ENCODE assay signal across 14 cellular contexts in genomic region chr20:61875221-61875885, GRCh38.
DNase-seq lines count a peak whose midpoint lies in the region; FAIRE-seq and TF ChIP-seq lines count a peak whose summit lies in the region.
"Had no signal": no experiment of that assay in that cellular context is flagged by ENCODE, and none has a peak within 500 bp of the region (broad histone marks: within the 10 kb centered on the region; RNA-seq: fewer than 3 reads in every experiment).

No MANE protein-coding gene starts in this region.

- H3K9me3 ChIP-seq in H1 (ENCODE audit: insufficient read depth in 2 of 2, low read depth in 1 of 2, low read length in 1 of 2) (peaks cover 9 to 12% of the 10 kb centered on the region in 2 experiments; a peak in 3 of 4 replicates), esophagus squamous epithelium (no peaks in the 10 kb centered on the region), PC-9 (ENCODE audit: insufficient read depth, low read depth) (peaks cover 3% of the 10 kb centered on the region; the same call in 1 of the 2 replicates)
- H3K9me3 ChIP-seq: mucosa of descending colon had no signal

- peak; percentile 77 for DNase-seq in Ammon's horn (ENCODE audit: low spot score)
- DNase-seq in HK-2 (ENCODE audit: unreplicated experiment): peak; percentile 21
- no peak for DNase-seq in H1 (ENCODE audit: low read depth in 1 of 2, low spot score in 2 of 2)
- DNase-seq in midbrain (lab: John Stamatoyannopoulos, UW): peak; percentile 50
- DNase-seq in esophagus squamous epithelium (lab: John Stamatoyannopoulos, UW): no peak
- DNase-seq in PC-9: no peak
- DNase-seq in GM20000 (ENCODE audit: low spot score): no peak
- DNase-seq: activated naive CD8-positive, alpha-beta T cell treated with anti-CD3 and anti-CD28 coated beads for 36 hours; activated T-cell treated with anti-CD3 and anti-CD28 coated beads, Interleukin-2, amount 50 U/mL, for 72 hours; brain microvascular endothelial cell; kidney glomerular epithelial cell; stimulated activated CD4-positive, alpha-beta T cell treated with anti-CD3 and anti-CD28 coated beads, Interleukin-4, amount 100 ng/mL, for 24 hours had no signal

- H2BK12ac ChIP-seq in H1 (ENCODE audit: low read depth, low read length): no peak overlapping the region

- no peak overlapping the region for H3K23ac ChIP-seq in H1 (ENCODE audit: insufficient read length)

- no peak for FAIRE-seq in H1 (lab: Jason Lieb, UNC)

- no peak overlapping the region for H3K56ac ChIP-seq in H1 (replicated peaks; ENCODE audit: insufficient read length, low read depth, low read length)

- WGBS in H1 (ENCODE audit: extremely low coverage in 1 of 2, insufficient coverage in 1 of 2, insufficient read length in 1 of 2, insufficient replicate concordance in 2 of 2, low coverage in 1 of 2, low lambda C conversion rate in 2 of 2, missing lambda C conversion rate in 1 of 2), 2 experiments: 85% methylated on average over 25 of the region's 25 CpGs; no CpG with 5 or more reads in 1 of the 2 experiments
- 47 to 54% methylated on average over 18 to 22 of the region's 25 CpGs for WGBS in esophagus squamous epithelium, 2 donors

- TF ChIP-seq RAD21 in H1 (IDR thresholded peaks at IDR 0.05 in 1 of 2, conservative IDR thresholded peaks at IDR 0.05 in 1 of 2; ENCODE audit: low read depth in 2 of 2, low read length in 2 of 2): peak; percentile 59 to 67

- TF ChIP-seq POLR2A in H1 (IDR thresholded peaks at IDR 0.05; ENCODE audit: control extremely low read depth in 1 of 2, low read depth in 2 of 2, low read length in 2 of 2) (no peak), esophagus squamous epithelium (IDR thresholded peaks at IDR 0.05) (no peak)

- H4K5ac ChIP-seq in H1 (ENCODE audit: insufficient read length, low read depth, low read length): no peak overlapping the region

- no peak overlapping the region for H2AK5ac ChIP-seq in H1 (ENCODE audit: low read depth, low read length)

- CTCF ChIA-PET in H1 (lab: Charles Lee; ENCODE audit: partially characterized antibody) (interaction anchor here (0.6 to 5.0 kb wide), 32 partner anchors 10 to 792 kb away, joined by 3 to 45 read pairs (median 4); no protein-coding TSS in a partner anchor), PC-9 (lab: Charles Lee) (no interaction called here)

- no peaks in the 10 kb centered on the region for H3K79me1 ChIP-seq in H1 (ENCODE audit: low read depth, low read length)

- intact Hi-C loops in esophagus squamous epithelium (cut with DNase I) (no loop called here), PC-9 (cut with micrococcal nuclease; ENCODE audit: unreplicated experiment) (no loop called here)

- H3K4me3 ChIP-seq in H1 (ENCODE audit: extremely low read depth in 1 of 4, insufficient read depth in 2 of 4, low read depth in 3 of 4, low read length in 4 of 4) (no peak overlapping the region), esophagus squamous epithelium (no peak overlapping the region), PC-9 (no peak overlapping the region)
- H3K4me3 ChIP-seq: heart left ventricle, mucosa of descending colon had no signal

- POLR2A ChIA-PET in H1 (lab: Charles Lee; ENCODE audit: partially characterized antibody): interaction anchor here (1.0 kb wide), 1 partner anchor 135 kb away, joined by 3 read pairs; no protein-coding TSS in a partner anchor
- POLR2A ChIA-PET in PC-9 (lab: Charles Lee; ENCODE audit: unreplicated experiment): no interaction called here

- TF ChIP-seq EP300 in H1 (IDR thresholded peaks at IDR 0.05; ENCODE audit: borderline replicate concordance in 1 of 2, low read depth in 2 of 2, low read length in 2 of 2): no peak

- no peak overlapping the region for H2BK15ac ChIP-seq in H1 (ENCODE audit: low read length)

- no peak overlapping the region for H3K4me2 ChIP-seq in H1 (ENCODE audit: insufficient read depth in 1 of 2, low read depth in 2 of 2, low read length in 2 of 2)
- no peak overlapping the region for H3K4me2 ChIP-seq in PC-9

- peak; percentile 43 to 60 (median 45) for TF ChIP-seq CTCF in H1 (IDR thresholded peaks at IDR 0.05; ENCODE audit: control extremely low read depth in 1 of 3, insufficient read depth in 1 of 3, low read depth in 1 of 3, low read length in 3 of 3)
- no peak for TF ChIP-seq CTCF in esophagus squamous epithelium (IDR thresholded peaks at IDR 0.05)
- no peak for TF ChIP-seq CTCF in PC-9 (conservative IDR thresholded peaks at IDR 0.05)
- no peak for TF ChIP-seq CTCF in GM20000 (IDR thresholded peaks at IDR 0.05; ENCODE audit: extremely low read depth, missing control alignments)

- H3K9me2 ChIP-seq in PC-9 (ENCODE audit: insufficient read depth): no peaks in the 10 kb centered on the region

- no peak overlapping the region for H2BK5ac ChIP-seq in H1 (ENCODE audit: low read depth, low read length)

- no peaks in the 10 kb centered on the region for H3F3A ChIP-seq in PC-9 (ENCODE audit: insufficient read depth, low read depth)

- H2AFZ ChIP-seq in H1 (ENCODE audit: low read length) (no peak overlapping the region), PC-9 (no peak overlapping the region)

- H3K27ac ChIP-seq in H1 (ENCODE audit: low read depth, low read length) (no peak overlapping the region), esophagus squamous epithelium (no peak overlapping the region), PC-9 (no peak overlapping the region)
- H3K27ac ChIP-seq: brain microvascular endothelial cell, heart left ventricle had no signal

- H3K36me3 ChIP-seq in H1 (ENCODE audit: control insufficient read depth in 2 of 4, insufficient read depth in 4 of 4, low read length in 3 of 4): no peaks in the 10 kb centered on the region
- H3K36me3 ChIP-seq in esophagus squamous epithelium: no peaks in the 10 kb centered on the region
- H3K36me3 ChIP-seq in PC-9 (ENCODE audit: low read depth): no peaks in the 10 kb centered on the region
- H3K36me3 ChIP-seq: brain microvascular endothelial cell, heart left ventricle had no signal

- 0 out of 2 replicates have a peak overlapping the region, but pooled peaks have one; percentile 18 for H4K8ac ChIP-seq in H1 (ENCODE audit: extremely low read depth, insufficient read depth, low read length)

- H3K18ac ChIP-seq in H1 (ENCODE audit: extremely low read depth, low read length): no peak overlapping the region

- H3K23me2 ChIP-seq in H1 (ENCODE audit: low read depth, low read length): no peaks in the 10 kb centered on the region

- H3K79me2 ChIP-seq in H1 (ENCODE audit: control insufficient read depth in 1 of 2, insufficient read depth in 2 of 2, low read length in 2 of 2) (no peaks in the 10 kb centered on the region), PC-9 (ENCODE audit: low read depth) (no peaks in the 10 kb centered on the region)

- no peak overlapping the region for H3K4ac ChIP-seq in H1 (replicated peaks; ENCODE audit: insufficient read length, low read depth, low read length)

- H4K91ac ChIP-seq in H1 (replicated peaks; ENCODE audit: insufficient read length, low read length): peak overlapping the region; percentile 71

- H3K9ac ChIP-seq in H1 (replicated peaks in 1 of 4; ENCODE audit: extremely low read depth in 1 of 4, low read depth in 3 of 4, low read length in 3 of 4): no peak overlapping the region

- BruUV-seq in PC-9 (replicated peaks; lab: Mats Ljungman, UMichigan): no TSS peak

- no peaks in the 10 kb centered on the region for H4K20me1 ChIP-seq in H1 (replicated peaks in 1 of 2; ENCODE audit: control insufficient read depth in 1 of 2, insufficient read depth in 2 of 2, low read length in 2 of 2)
- no peaks in the 10 kb centered on the region for H4K20me1 ChIP-seq in PC-9 (ENCODE audit: insufficient read depth)

- H3K4me1 ChIP-seq in H1 (replicated peaks in 1 of 4; ENCODE audit: control insufficient read depth in 3 of 4, insufficient read depth in 4 of 4, low read length in 3 of 4): no peaks in the 10 kb centered on the region
- H3K4me1 ChIP-seq in esophagus squamous epithelium: peaks cover 0 to 5% (median 0%) of the 10 kb centered on the region in 3 donors
- no peaks in the 10 kb centered on the region for H3K4me1 ChIP-seq in PC-9 (replicated peaks; ENCODE audit: insufficient read depth)
- H3K4me1 ChIP-seq: heart left ventricle had no signal

- no peak overlapping the region for H2BK20ac ChIP-seq in H1 (ENCODE audit: low read length)

- H2BK120ac ChIP-seq in H1 (replicated peaks; ENCODE audit: low read depth, low read length): no peak overlapping the region

- H3K27me3 ChIP-seq in H1 (replicated peaks in 1 of 4; ENCODE audit: control insufficient read depth in 3 of 4, extremely low read depth in 1 of 4, insufficient read depth in 3 of 4, low read length in 3 of 4): no peaks in the 10 kb centered on the region; a peak in 1 of 7 replicates
- peaks cover 0 to 44% (median 0%) of the 10 kb centered on the region in 4 donors for H3K27me3 ChIP-seq in esophagus squamous epithelium
- H3K27me3 ChIP-seq in PC-9 (ENCODE audit: insufficient read depth, low read depth): peaks cover 100% of the 10 kb centered on the region
- H3K27me3 ChIP-seq: brain microvascular endothelial cell had no signal

- H3K14ac ChIP-seq in H1 (ENCODE audit: insufficient read length): no peak overlapping the region

TF ChIP-seq in H1, 55 proteins besides CTCF, POLR2A, EP300 and RAD21:
- TF ChIP-seq GABPA (IDR thresholded peaks at IDR 0.05; ENCODE audit: borderline replicate concordance, insufficient read depth, low read length) (no peak), SAP30 (IDR thresholded peaks at IDR 0.05; ENCODE audit: insufficient read depth, insufficient replicate concordance, low read length) (no peak), CEBPB (IDR thresholded peaks at IDR 0.05; ENCODE audit: low read depth, low read length) (no peak), EZH2 (IDR thresholded peaks at IDR 0.05; ENCODE audit: low read depth, low read length, severe bottlenecking) (no peak), EGR1 (IDR thresholded peaks at IDR 0.05; ENCODE audit: borderline replicate concordance, low read depth, low read length) (no peak), BCL11A (IDR thresholded peaks at IDR 0.05; ENCODE audit: low read depth in 2 of 2, low read length in 2 of 2) (no peak), BRCA1 (IDR thresholded peaks at IDR 0.05; ENCODE audit: low read depth, low read length) (no peak), FOSL1 (IDR thresholded peaks at IDR 0.05; ENCODE audit: insufficient read depth, low read depth, low read length) (no peak), ZNF274 (IDR thresholded peaks at IDR 0.05; ENCODE audit: borderline replicate concordance, extremely low read depth, low read length) (no peak), RFX5 (IDR thresholded peaks at IDR 0.05; ENCODE audit: borderline replicate concordance, low read depth, low read length) (no peak), SP4 (IDR thresholded peaks at IDR 0.05; ENCODE audit: low read length) (no peak), TCF12 (IDR thresholded peaks at IDR 0.05; ENCODE audit: low read depth, low read length) (no peak), YY1 (IDR thresholded peaks at IDR 0.05; ENCODE audit: low read depth, low read length) (no peak), CBX8 (IDR thresholded peaks at IDR 0.05; ENCODE audit: borderline replicate concordance, low read depth, low read length) (no peak), HDAC6 (IDR thresholded peaks at IDR 0.05; ENCODE audit: low read depth, low read length) (no peak), TBP (IDR thresholded peaks at IDR 0.05; ENCODE audit: low read depth, low read length) (no peak), NRF1 (IDR thresholded peaks at IDR 0.05; ENCODE audit: low read depth, low read length) (no peak)

Comparison
In these comparisons a context has a peak if more than half of its experiments do, and no peak if none do; other contexts are left out.
1. DNase-seq: peak in Ammon's horn (single experiment), HK-2 (single experiment) and midbrain (single experiment); none in H1 (0 of 2), esophagus squamous epithelium (single experiment), PC-9 (0 of 2) and GM20000 (single experiment).
2. CTCF ChIP-seq: peak in H1 (3 of 3); none in esophagus squamous epithelium (0 of 6), PC-9 (single experiment) and GM20000 (single experiment).